In genomic region chr1:210236386-210236839, GRCh38 we compare ENCODE assay signal across 15 cellular contexts. TPM values are rescaled to one million over a fixed set of nuclear protein-coding genes. Genes with fewer than 3 reads are reported as not detected.
A peak's percentile ranks its signal among the peaks of the same experiment; 100 is the strongest.
DNase-seq lines count a peak whose midpoint lies in the region; ATAC-seq, FAIRE-seq and TF ChIP-seq lines count a peak whose summit lies in the region.
"Had no signal": no experiment of that assay in that cellular context is flagged by ENCODE, and none has a peak within 500 bp of the region (broad histone marks: within the 10 kb centered on the region; RNA-seq: fewer than 3 reads in every experiment).

No MANE protein-coding gene starts in this region.

- no peak for TF ChIP-seq POLR2A in Peyer's patch (IDR thresholded peaks at IDR 0.05)

- H3K27me3 ChIP-seq in brain microvascular endothelial cell (replicated peaks) (no peaks in the 10 kb centered on the region), Peyer's patch (peaks cover 0 to 7% of the 10 kb centered on the region in 2 donors)

- H3K9me3 ChIP-seq in kidney (ENCODE audit: control insufficient read depth in 1 of 2, low read length in 2 of 2), result no peaks in the 10 kb centered on the region
- no peaks in the 10 kb centered on the region for H3K9me3 ChIP-seq in Peyer's patch
- H3K9me3 ChIP-seq: mucosa of descending colon, SJCRH30 had no signal

- peaks cover 0 to 8% of the 10 kb centered on the region in 2 donors for H3K4me1 ChIP-seq in kidney (ENCODE audit: control insufficient read depth in 1 of 2, insufficient read depth in 1 of 2, low read depth in 1 of 2, low read length in 2 of 2)
- peaks cover 4 to 41% (median 12%) of the 10 kb centered on the region in 4 donors for H3K4me1 ChIP-seq in Peyer's patch

- ATAC-seq in GM18909 (IDR thresholded peaks at IDR 0.05; ENCODE audit: poor library complexity, unreplicated experiment), result no peak
- ATAC-seq: GM23338, mucosa of descending colon had no signal

- DNase-seq in ELR (ENCODE audit: low read depth) (peak; percentile 18), brain microvascular endothelial cell (peak; percentile 24), kidney (no peak), Peyer's patch (no peak), HUDEP-2 (lab: John Stamatoyannopoulos, UW; ENCODE audit: unreplicated experiment in 76 of 76) (no peak)
- no peak for DNase-seq in activated CD8-positive, alpha-beta memory T cell treated with anti-CD3 and anti-CD28 coated beads for 24 hours
- DNase-seq: activated CD8-positive, alpha-beta memory T cell treated with anti-CD3 and anti-CD28 coated beads, Interleukin-2, amount 50 U/mL, for 4 hours; DMS 273 treated with DMSO at 0.1 percent for 48 hours; NCI-H1417 treated with DMSO at 0.1 percent for 48 hours; NCI-H69; SJCRH30 had no signal

- in situ Hi-C loops in brain microvascular endothelial cell (cut with HindIII; ENCODE audit: low pct_ligation_motif_present, low sequenced_read_pairs), result no loop called here

- FAIRE-seq in kidney (lab: Jason Lieb, UNC), result no peak

- TF ChIP-seq CTCF in brain microvascular endothelial cell (IDR thresholded peaks at IDR 0.05; ENCODE audit: low read depth, low read length, missing control alignments), result no peak
- TF ChIP-seq CTCF in kidney (IDR thresholded peaks at IDR 0.05; ENCODE audit: borderline replicate concordance, extremely low read depth, insufficient read depth), result no peak
- TF ChIP-seq CTCF in Peyer's patch (IDR thresholded peaks at IDR 0.05), result no peak

- H3K4me3 ChIP-seq in brain microvascular endothelial cell (ENCODE audit: low read depth, low read length), result no peak overlapping the region
- H3K4me3 ChIP-seq in kidney (ENCODE audit: low read length in 2 of 2), result no peak overlapping the region
- H3K4me3 ChIP-seq in skin epidermis, result no peak overlapping the region
- H3K4me3 ChIP-seq in Peyer's patch, result no peak overlapping the region
- H3K4me3 ChIP-seq: GM23338, mucosa of descending colon, SJCRH30 had no signal

- H3K27ac ChIP-seq in brain microvascular endothelial cell (no peak overlapping the region), kidney (ENCODE audit: low read depth in 2 of 2, low read length in 2 of 2) (peak overlapping the region; percentile 59 to 63), skin epidermis (peak overlapping the region in 15 of 21 experiments; percentile 3 to 72 (median 52)), Peyer's patch (peak overlapping the region in 2 of 4 donors; percentile 51 to 77)
- H3K27ac ChIP-seq: SJCRH30 had no signal

- peak overlapping the region in 1 of 2 donors; percentile 17 for H3K9ac ChIP-seq in kidney (ENCODE audit: low read length in 2 of 2)

- intact Hi-C loops in kidney (cut with DNase I), result no loop called here

- H3K36me3 ChIP-seq in brain microvascular endothelial cell (replicated peaks) (no peaks in the 10 kb centered on the region), kidney (ENCODE audit: control insufficient read depth in 1 of 2, insufficient read depth in 2 of 2, low read length in 2 of 2) (no peaks in the 10 kb centered on the region), Peyer's patch (no peaks in the 10 kb centered on the region)
- H3K36me3 ChIP-seq: SJCRH30 had no signal

RNA-seq across cellular contexts. Expression of gene SERTAD4, which starts 3.8 kb away (rescaled TPM):
- total RNA-seq in kidney (9.2 TPM), Peyer's patch (1 to 10 TPM in 3 of 4 donors, under 1 TPM in 1; 0.18 to 1.7 (median 1.3) TPM)
- polyA plus RNA-seq in kidney (ENCODE audit: insufficient read depth, low read depth, low replicate concordance), result 0.92 TPM

Comparison
In these comparisons a context has a peak if more than half of its experiments do, and no peak if none do; other contexts are left out.
1. DNase-seq: peak in ELR (single experiment) and brain microvascular endothelial cell (single experiment); none in kidney (single experiment), Peyer's patch (0 of 3), activated CD8-positive, alpha-beta memory T cell treated with anti-CD3 and anti-CD28 coated beads for 24 hours (single experiment) and HUDEP-2 (0 of 76).